In the genomic region with DNA sequence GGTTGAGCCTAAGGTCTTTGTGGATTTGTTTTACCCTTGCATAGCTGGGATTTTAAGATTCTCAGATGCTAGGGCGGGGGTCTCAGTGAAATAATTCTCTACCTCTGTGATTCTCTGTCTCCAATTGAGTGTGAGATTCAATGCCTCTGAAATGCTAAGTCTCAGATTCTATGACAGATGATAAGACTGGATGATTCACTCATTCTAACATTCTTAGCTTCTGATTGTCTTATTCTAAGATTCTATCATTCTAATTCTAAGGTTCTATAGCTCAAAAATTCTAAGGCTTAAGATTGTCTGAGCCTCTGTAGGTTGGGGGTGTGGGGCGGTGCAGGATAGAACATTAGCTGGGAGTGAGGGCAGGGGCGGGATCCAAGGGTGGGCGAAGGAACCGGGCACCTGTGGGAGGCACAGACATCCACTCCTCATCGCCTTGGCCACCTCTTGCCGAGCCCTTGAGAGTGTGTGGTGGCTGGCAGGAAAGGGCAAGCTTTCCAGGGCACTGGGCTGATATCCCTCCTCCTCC, we compare ENCODE assay signal across 24 cellular contexts.
"Had no signal": no experiment of that assay in that cellular context is flagged by ENCODE, and none has a peak within 500 bp of the region (broad histone marks: within the 10 kb centered on the region; RNA-seq: fewer than 3 reads in every experiment).

No MANE protein-coding gene starts in this region.

- H3K27me3 Mint-ChIP-seq: activated naive CD8-positive, alpha-beta T cell treated with anti-CD3 and anti-CD28 coated beads, Interleukin-2, amount 10 ng/mL, durations not matched to agents 7 days and 5 days had no signal

- H3K4me3 Mint-ChIP-seq: activated naive CD8-positive, alpha-beta T cell treated with anti-CD3 and anti-CD28 coated beads, Interleukin-2, amount 10 ng/mL, durations not matched to agents 7 days and 5 days; mesothelial cell of epicardium; nephron progenitor cell; T-cell had no signal

- H3K36me3 Mint-ChIP-seq: activated naive CD8-positive, alpha-beta T cell treated with anti-CD3 and anti-CD28 coated beads, Interleukin-2, amount 10 ng/mL, durations not matched to agents 7 days and 5 days; mesothelial cell of epicardium; T-cell had no signal

- H3K27ac Mint-ChIP-seq: activated naive CD8-positive, alpha-beta T cell treated with anti-CD3 and anti-CD28 coated beads, Interleukin-2, amount 10 ng/mL, durations not matched to agents 7 days and 5 days; mesothelial cell of epicardium; nephron progenitor cell; progenitor cell of endocrine pancreas; T-cell had no signal

- H3K36me3 ChIP-seq: colonic mucosa, esophagus squamous epithelium, suprapubic skin, upper lobe of left lung had no signal

- FAIRE-seq: endothelial cell of umbilical vein had no signal

- H3K9me3 ChIP-seq: colonic mucosa, esophagus squamous epithelium, suprapubic skin, upper lobe of left lung had no signal

- H3K4me1 ChIP-seq: colonic mucosa, upper lobe of left lung had no signal

- H3K4me1 Mint-ChIP-seq: mesothelial cell of epicardium had no signal

- H3K9me3 Mint-ChIP-seq: activated naive CD8-positive, alpha-beta T cell treated with anti-CD3 and anti-CD28 coated beads, Interleukin-2, amount 10 ng/mL, durations not matched to agents 7 days and 5 days; mesothelial cell of epicardium; nephron progenitor cell; T-cell had no signal

- H3K27ac ChIP-seq: cardiac muscle cell, colonic mucosa, esophagus squamous epithelium, skin epidermis, suprapubic skin, upper lobe of left lung had no signal

- ATAC-seq: activated CD4-positive, CD25-positive, alpha-beta regulatory T cell treated with anti-CD3 and anti-CD28 coated beads, Interleukin-2, amount 50 U/mL, for 24 hours; left colon; right cardiac atrium; stimulated activated naive CD8-positive, alpha-beta T cell treated with anti-CD3 and anti-CD28 coated beads, Interleukin-15, Interleukin-2, amounts not matched to agents 100 U/mL and 50 U/mL, for 24 hours; T-cell had no signal

- H3K4me3 ChIP-seq: cardiac muscle cell, colonic mucosa, esophagus squamous epithelium, lung, skin epidermis, suprapubic skin, upper lobe of left lung had no signal

- H3K27me3 ChIP-seq: cardiac muscle cell, colonic mucosa, esophagus squamous epithelium, suprapubic skin, upper lobe of left lung had no signal

- DNase-seq: activated CD4-positive, alpha-beta T cell treated with anti-CD3 and anti-CD28 coated beads, Interleukin-2, amount 50 U/mL, for 4 hours; activated naive CD4-positive, alpha-beta T cell; activated naive CD8-positive, alpha-beta T cell treated with anti-CD3 and anti-CD28 coated beads, Interleukin-2, amount 10 ng/mL, durations not matched to agents 7 days and 5 days; activated T-cell treated with anti-CD3 and anti-CD28 coated beads for 4 hours; colonic mucosa; esophagus squamous epithelium; left colon; nephron progenitor cell; occipital lobe; stimulated activated CD4-positive, alpha-beta T cell treated with anti-CD3 and anti-CD28 coated beads, Interleukin-15, amount 100 ng/mL, for 24 hours; stimulated activated CD4-positive, alpha-beta T cell treated with anti-CD3 and anti-CD28 coated beads, Interleukin-4, amount 100 ng/mL, for 24 hours; stimulated activated naive CD8-positive, alpha-beta T cell treated with anti-CD3 and anti-CD28 coated beads, Interleukin-15, Interleukin-2, amounts not matched to agents 100 U/mL and 50 U/mL, for 24 hours; T-cell; T1000; upper lobe of left lung had no signal
